ENCODE assay signal across 32 cellular contexts in the genomic region with DNA sequence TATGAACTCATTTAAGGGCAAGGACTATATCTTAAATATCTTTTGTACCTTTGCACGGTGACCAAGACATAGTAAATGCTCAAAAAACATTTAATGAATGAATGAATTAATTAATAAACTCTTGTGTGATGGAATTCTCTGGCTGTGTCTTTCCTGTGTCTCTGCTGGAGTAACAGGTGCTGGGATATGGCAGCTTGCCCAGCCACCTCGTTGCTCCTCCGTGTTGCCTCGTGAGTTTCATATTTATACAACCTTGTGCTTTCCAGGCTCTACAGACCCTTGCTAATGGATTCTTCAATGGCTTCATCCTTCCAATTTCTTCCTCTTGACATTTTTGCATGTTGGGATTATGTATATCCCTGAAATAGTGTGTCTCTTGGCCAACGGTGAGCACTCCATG. TPM values are rescaled to one million over a fixed set of nuclear protein-coding genes. Genes with fewer than 3 reads are reported as not detected.
"Had no signal": no experiment of that assay in that cellular context is flagged by ENCODE, and none has a peak within 500 bp of the region (broad histone marks: within the 10 kb centered on the region; RNA-seq: fewer than 3 reads in every experiment).

No MANE protein-coding gene starts in this region.

- ATAC-seq: activated CD4-positive, CD25-positive, alpha-beta regulatory T cell treated with anti-CD3 and anti-CD28 coated beads, Interleukin-2, amount 50 U/mL, for 24 hours; activated CD8-positive, alpha-beta T cell treated with anti-CD3 and anti-CD28 coated beads for 36 hours; activated T-cell treated with anti-CD3 and anti-CD28 coated beads, Interleukin-2, amount 50 U/mL, for 4 hours; activated T-helper 17 cell treated with anti-CD3 and anti-CD28 coated beads, Interleukin-2, amount 50 U/mL, for 72 hours; effector memory CD8-positive, alpha-beta T cell; foreskin keratinocyte; T-helper 17 cell had no signal

- H3K27me3 Mint-ChIP-seq: activated B cell treated with CpG ODN at 0.5 μM for 24 hours; activated CD8-positive, alpha-beta T cell treated with anti-CD3 and anti-CD28 coated beads for 36 hours; activated T-helper 17 cell treated with anti-CD3 and anti-CD28 coated beads, Interleukin-2, amount 50 U/mL, for 72 hours; effector memory CD8-positive, alpha-beta T cell; T-helper 17 cell had no signal

- DNase-seq: activated B cell treated with CpG ODN at 0.5 μM for 24 hours; activated CD4-positive, alpha-beta T cell treated with anti-CD3 and anti-CD28 coated beads for 48 hours; activated CD4-positive, alpha-beta T cell treated with anti-CD3 and anti-CD28 coated beads, Interleukin-2, amount 50 U/mL, for 1 hour; activated CD4-positive, alpha-beta T cell treated with anti-CD3 and anti-CD28 coated beads, Interleukin-2, amount 50 U/mL, for 48 hours; activated CD8-positive, alpha-beta memory T cell treated with anti-CD3 and anti-CD28 coated beads for 24 hours; activated CD8-positive, alpha-beta T cell treated with anti-CD3 and anti-CD28 coated beads for 36 hours; activated effector memory CD4-positive, alpha-beta T cell treated with Interleukin-2 at 50 U/mL for 16 hours; activated gamma-delta T cell treated with Interleukin-2 at 50 U/mL for 16 hours; activated naive CD4-positive, alpha-beta T cell treated with anti-CD3 and anti-CD28 coated beads, Interleukin-2, amount 50 U/mL, for 16 hours; activated naive CD4-positive, alpha-beta T cell treated with Interleukin-2 at 50 U/mL for 16 hours; activated T-cell treated with anti-CD3 and anti-CD28 coated beads, Interleukin-2, amount 50 U/mL, for 4 hours; amniotic stem cell; anterior cingulate cortex; brain microvascular endothelial cell; caudate nucleus; cortex of kidney; dermis blood vessel endothelial cell; effector CD4-positive, alpha-beta T cell; effector memory CD8-positive, alpha-beta T cell; erythroblast; foreskin keratinocyte; gastrocnemius medialis; T-helper 1 cell; T-helper 17 cell; T1000; WERI-Rb-1 had no signal

- H3K27ac Mint-ChIP-seq: activated B cell treated with CpG ODN at 0.5 μM for 24 hours; activated CD8-positive, alpha-beta T cell treated with anti-CD3 and anti-CD28 coated beads for 36 hours; activated naive CD8-positive, alpha-beta T cell; activated T-helper 17 cell treated with anti-CD3 and anti-CD28 coated beads, Interleukin-2, amount 50 U/mL, for 72 hours; T-helper 17 cell; T-helper 2 cell treated with Interferon-gamma antibody and Interleukin-4, amounts not matched to agents 5 μg/mL and 100 μg/mL, for 36 hours had no signal

- H3K27me3 ChIP-seq: brain microvascular endothelial cell, esophagus muscularis mucosa, gastrocnemius medialis had no signal

- H3K4me1 Mint-ChIP-seq: activated B cell treated with CpG ODN at 0.5 μM for 24 hours; activated T-helper 17 cell treated with anti-CD3 and anti-CD28 coated beads, Interleukin-2, amount 50 U/mL, for 72 hours; T-helper 17 cell had no signal

- H3K27ac ChIP-seq: brain microvascular endothelial cell, esophagus muscularis mucosa, foreskin keratinocyte, gastrocnemius medialis, WERI-Rb-1 had no signal

- H3K9me3 ChIP-seq: esophagus muscularis mucosa, gastrocnemius medialis had no signal

- H3K36me3 ChIP-seq: brain microvascular endothelial cell, esophagus muscularis mucosa, gastrocnemius medialis, WERI-Rb-1 had no signal

- H3K36me3 Mint-ChIP-seq: activated naive CD8-positive, alpha-beta T cell had no signal

- H3K4me1 ChIP-seq: gastrocnemius medialis had no signal

- H3K4me3 ChIP-seq: esophagus muscularis mucosa, gastrocnemius medialis had no signal

- H3K4me3 Mint-ChIP-seq: activated B cell treated with CpG ODN at 0.5 μM for 24 hours; activated CD8-positive, alpha-beta T cell treated with anti-CD3 and anti-CD28 coated beads for 36 hours; activated naive CD8-positive, alpha-beta T cell; activated T-cell treated with anti-CD3 and anti-CD28 coated beads, Interleukin-2, amount 50 U/mL, for 4 hours; activated T-helper 17 cell treated with anti-CD3 and anti-CD28 coated beads, Interleukin-2, amount 50 U/mL, for 72 hours; effector memory CD8-positive, alpha-beta T cell; T-helper 17 cell; T-helper 2 cell treated with Interferon-gamma antibody and Interleukin-4, amounts not matched to agents 5 μg/mL and 100 μg/mL, for 36 hours had no signal

- H3K9me3 Mint-ChIP-seq: activated CD8-positive, alpha-beta T cell treated with anti-CD3 and anti-CD28 coated beads for 36 hours; activated T-cell treated with anti-CD3 and anti-CD28 coated beads, Interleukin-2, amount 50 U/mL, for 4 hours; effector memory CD8-positive, alpha-beta T cell had no signal

RNA-seq across cellular contexts. Expression of gene CTAGE1, which starts 30.4 kb away (rescaled TPM):
- total RNA-seq: activated B cell treated with CpG ODN at 0.5 μM for 24 hours; activated CD8-positive, alpha-beta T cell treated with anti-CD3 and anti-CD28 coated beads for 36 hours; activated T-cell treated with anti-CD3 and anti-CD28 coated beads, Interleukin-2, amount 50 U/mL, for 4 hours; activated T-helper 17 cell treated with anti-CD3 and anti-CD28 coated beads, Interleukin-2, amount 50 U/mL, for 72 hours; bronchial epithelial cell; dermis blood vessel endothelial cell; esophagus muscularis mucosa; foreskin keratinocyte; gastrocnemius medialis; T-helper 17 cell had no signal
